ENCODE assay signal across 30 cellular contexts in genomic region chr2:134873152-134873551, GRCh38. TPM values are rescaled to one million over a fixed set of nuclear protein-coding genes. Genes with fewer than 3 reads are reported as not detected.
DNase-seq lines count a peak whose midpoint lies in the region; ATAC-seq, FAIRE-seq and TF ChIP-seq lines count a peak whose summit lies in the region.
"Had no signal": no experiment of that assay in that cellular context is flagged by ENCODE, and none has a peak within 500 bp of the region (broad histone marks: within the 10 kb centered on the region; RNA-seq: fewer than 3 reads in every experiment).

No MANE protein-coding gene starts in this region.

- H4K20me1 ChIP-seq in HepG2 (ENCODE audit: insufficient read depth, low read length) (no peaks in the 10 kb centered on the region), K562 (replicated peaks; ENCODE audit: control insufficient read depth, insufficient read depth, low read length) (no peaks in the 10 kb centered on the region)
- H4K20me1 ChIP-seq: BLaER1 had no signal

- CTCF ChIA-PET in HepG2 (lab: Yijun Ruan, JAX; ENCODE audit: low intra/inter-chr PET ratio, low total read pairs): no interaction called here
- CTCF ChIA-PET in K562 (lab: Yijun Ruan, JAX; ENCODE audit: low intra/inter-chr PET ratio): no interaction called here

- POLR2A ChIA-PET in HepG2 (lab: Yijun Ruan, JAX): no interaction called here
- POLR2A ChIA-PET in K562 (lab: Yijun Ruan, JAX): no interaction called here

- BruUV-seq in HepG2 (replicated peaks; lab: Mats Ljungman, UMichigan): no TSS peak
- no TSS peak for BruUV-seq in K562 (replicated peaks; lab: Mats Ljungman, UMichigan)

- intact Hi-C loops in HepG2 (cut with micrococcal nuclease; ENCODE audit: unreplicated experiment): no loop called here
- intact Hi-C loops in right lobe of liver (cut with DNase I): no loop called here
- intact Hi-C loops in K562 (cut with micrococcal nuclease): no loop called here
- intact Hi-C loops in prostate gland (cut with DNase I): no loop called here

- ATAC-seq in HepG2 (no peak), right lobe of liver (no peak), K562 (no peak)
- ATAC-seq: GM12878 had no signal

- H3K27ac ChIP-seq in HepG2 (ENCODE audit: extremely low read length, insufficient read depth, low read length): no peak overlapping the region
- H3K27ac ChIP-seq in right lobe of liver: no peak overlapping the region
- no peak overlapping the region for H3K27ac ChIP-seq in K562 (ENCODE audit: extremely low read depth, low read depth, low read length)
- no peak overlapping the region for H3K27ac ChIP-seq in prostate gland
- H3K27ac ChIP-seq: 22Rv1, BLaER1 had no signal

- H3K4me3 ChIP-seq in HepG2 (replicated peaks in 1 of 3; ENCODE audit: insufficient read depth in 1 of 3, low read depth in 2 of 3, low read length in 3 of 3) (no peak overlapping the region), right lobe of liver (no peak overlapping the region), K562 (no peak overlapping the region), prostate gland (no peak overlapping the region)
- H3K4me3 ChIP-seq: BLaER1, GM12878 had no signal

- 82% methylated on average over 2 of the region's 2 CpGs for WGBS in HepG2 (ENCODE audit: low lambda C conversion rate)
- WGBS in right lobe of liver (ENCODE audit: insufficient coverage, low coverage, low lambda C conversion rate, missing lambda C conversion rate): 95% methylated on average over 2 of the region's 2 CpGs
- WGBS in K562 (ENCODE audit: insufficient coverage, low coverage, missing lambda C conversion rate): 0% methylated on average over 2 of the region's 2 CpGs
- WGBS in prostate gland: 99% methylated on average over 2 of the region's 2 CpGs

- DNase-seq in HepG2 (ENCODE audit: low spot score) (no peak), right lobe of liver (no peak), K562 (ENCODE audit: extremely low read depth in 1 of 4, low spot score in 3 of 4) (no peak), ureter (ENCODE audit: low spot score) (no peak), prostate gland (ENCODE audit: low spot score) (no peak)
- DNase-seq: ACHN; BE2C; C1 segment of cervical spinal cord; CD4-positive, alpha-beta memory T cell; CD4-positive, CD25-positive, alpha-beta regulatory T cell; CD8-positive, alpha-beta memory T cell; COR-L47; DMS 273 treated with DMSO at 0.1 percent for 48 hours; DMS153; DMS53; DMS79; DND-41; EL; GDM1 had no signal

- H3K9me3 ChIP-seq in HepG2 (ENCODE audit: low read length): no peaks in the 10 kb centered on the region
- H3K9me3 ChIP-seq in right lobe of liver: no peaks in the 10 kb centered on the region
- H3K9me3 ChIP-seq in K562 (replicated peaks; ENCODE audit: control insufficient read depth, insufficient read depth, low read depth, low read length): no peaks in the 10 kb centered on the region
- no peaks in the 10 kb centered on the region for H3K9me3 ChIP-seq in prostate gland
- H3K9me3 ChIP-seq: BE2C had no signal

- TF ChIP-seq CTCF in HepG2 (CRISPR knock-in tag; IDR thresholded peaks at IDR 0.05) (no peak), right lobe of liver (IDR thresholded peaks at IDR 0.05) (no peak), K562 (IDR thresholded peaks at IDR 0.05 in 2 of 3, conservative IDR thresholded peaks at IDR 0.05 in 1 of 3; ENCODE audit: insufficient read depth in 2 of 3, low read depth in 1 of 3, low read length in 3 of 3) (no peak), prostate gland (IDR thresholded peaks at IDR 0.05) (no peak)

- H3K9ac ChIP-seq in HepG2 (ENCODE audit: insufficient read depth, low read depth, low read length) (no peak overlapping the region), K562 (ENCODE audit: insufficient read depth in 1 of 2, low read depth in 2 of 2, low read length in 2 of 2) (no peak overlapping the region)
- H3K9ac ChIP-seq: BLaER1 had no signal

- TF ChIP-seq RAD21 in HepG2 (CRISPR knock-in tag; IDR thresholded peaks at IDR 0.05): no peak
- no peak for TF ChIP-seq RAD21 in K562 (CRISPR knock-in tag; conservative IDR thresholded peaks at IDR 0.05 in 1 of 2, IDR thresholded peaks at IDR 0.05 in 1 of 2)

- H3K36me3 ChIP-seq in HepG2 (replicated peaks in 1 of 2; ENCODE audit: control insufficient read depth in 1 of 2, insufficient read depth in 2 of 2, low read length in 2 of 2) (no peaks in the 10 kb centered on the region), right lobe of liver (peaks cover 0 to 71% (median 21%) of the 10 kb centered on the region in 4 donors), K562 (ENCODE audit: control insufficient read depth, insufficient read depth, low read length) (no peaks in the 10 kb centered on the region), prostate gland (no peaks in the 10 kb centered on the region)
- H3K36me3 ChIP-seq: BE2C, BLaER1 had no signal

- no peak for TF ChIP-seq EP300 in HepG2 (IDR thresholded peaks at IDR 0.05; ENCODE audit: low read depth in 2 of 2, low read length in 2 of 2)
- no peak for TF ChIP-seq EP300 in HepG2 (CRISPR knock-in tag; IDR thresholded peaks at IDR 0.05; ENCODE audit: borderline replicate concordance)
- TF ChIP-seq EP300 in K562 (IDR thresholded peaks at IDR 0.05; ENCODE audit: low read length): no peak

- FAIRE-seq in HepG2 (lab: Jason Lieb, UNC): no peak
- FAIRE-seq in K562 (lab: Jason Lieb, UNC): no peak
- FAIRE-seq: GM12878, GM12892, GM18507 had no signal

- H3K4me1 ChIP-seq in HepG2 (ENCODE audit: insufficient read depth, low read length) (no peaks in the 10 kb centered on the region), right lobe of liver (peaks cover 0 to 38% (median 10%) of the 10 kb centered on the region in 4 donors), K562 (replicated peaks in 1 of 2; ENCODE audit: control insufficient read depth in 2 of 2, insufficient read depth in 2 of 2, low read length in 2 of 2) (no peaks in the 10 kb centered on the region), prostate gland (replicated peaks) (no peaks in the 10 kb centered on the region)
- H3K4me1 ChIP-seq: BE2C, BLaER1 had no signal

- no peaks in the 10 kb centered on the region for H3K9me1 ChIP-seq in K562 (ENCODE audit: control insufficient read depth, insufficient read depth, low read length)

- TF ChIP-seq POLR2A in HepG2 (IDR thresholded peaks at IDR 0.05; ENCODE audit: insufficient read depth in 1 of 2, low read depth in 2 of 2, low read length in 2 of 2) (no peak), right lobe of liver (IDR thresholded peaks at IDR 0.05) (no peak), K562 (conservative IDR thresholded peaks at IDR 0.05) (no peak), prostate gland (IDR thresholded peaks at IDR 0.05) (no peak)

- H2AFZ ChIP-seq in HepG2 (ENCODE audit: low read length): no peak overlapping the region
- H2AFZ ChIP-seq in K562 (ENCODE audit: low read depth, low read length): no peak overlapping the region

- in situ Hi-C loops in HepG2 (cut with HindIII; ENCODE audit: extremely low pct_ligation_motif_present, low pct_unique_long_range_greater_than_20kb) (no loop called here), K562 (cut with MboI) (no loop called here)

- H3K79me2 ChIP-seq in HepG2 (ENCODE audit: insufficient read depth, low read length) (no peaks in the 10 kb centered on the region), K562 (ENCODE audit: control insufficient read depth, insufficient read depth, low read length) (no peaks in the 10 kb centered on the region)

- H3K4me2 ChIP-seq in HepG2 (ENCODE audit: low read depth, low read length) (no peak overlapping the region), K562 (ENCODE audit: insufficient read depth, low read length) (no peak overlapping the region)
- H3K4me2 ChIP-seq: BLaER1 had no signal

- H3K27me3 ChIP-seq in HepG2 (ENCODE audit: control insufficient read depth in 1 of 2, insufficient read depth in 2 of 2, low read length in 2 of 2) (no peaks in the 10 kb centered on the region), right lobe of liver (no peaks in the 10 kb centered on the region), K562 (ENCODE audit: control insufficient read depth in 2 of 2, insufficient read depth in 2 of 2, low read length in 2 of 2) (peaks cover 0 to 3% of the 10 kb centered on the region in 2 experiments; a peak in 1 of 5 replicates), prostate gland (replicated peaks; ENCODE audit: insufficient read depth) (no peaks in the 10 kb centered on the region)
- H3K27me3 ChIP-seq: BE2C, BLaER1 had no signal

RNA-seq across cellular contexts. Expression of gene ACMSD, which starts 34.7 kb away (rescaled TPM):
- total RNA-seq in HepG2 (2016; rRNA removed; fragmentation: Illumina TruSeq; extraction: Trizol) (not detected in 2 replicates), right lobe of liver (100 to 1,000 TPM in 2 of 6 experiments, 10 to 100 TPM in 4; 38.3 to 145 (median 87.0) TPM), K562 (2014; rRNA removed) (not detected in 2 replicates), K562 (2014; rRNA removed; fragmentation: Illumina TruSeq; extraction: Trizol) (not detected in 2 replicates), K562 (2015; rRNA removed; fragmentation: Illumina TruSeq; extraction: Trizol) (not detected in 2 replicates), K562 (2021) (not detected in 2 replicates), ureter (not detected), prostate gland (not detected)
- not detected in 2 replicates for total RNA-seq in HepG2 (2016; cell fraction: cytosol; rRNA removed; fragmentation: Illumina TruSeq; extraction: Trizol; ENCODE audit: low read depth)
- not detected in 2 replicates for total RNA-seq in HepG2 (2016; cell fraction: insoluble cytoplasmic fraction; rRNA removed; fragmentation: Illumina TruSeq; extraction: Trizol)
- total RNA-seq in HepG2 (2016; cell fraction: membrane; rRNA removed; fragmentation: Illumina TruSeq; extraction: Trizol): not detected in 2 replicates
- not detected in 2 replicates for total RNA-seq in HepG2 (2016; cell fraction: nucleus; rRNA removed; fragmentation: Illumina TruSeq; extraction: Trizol)
- polyA plus RNA-seq in HepG2 (2011; rRNA removed) (0.05 TPM in 1 of 2 replicates, not detected in the other), K562 (2011; rRNA removed) (not detected in 2 replicates), K562 (2014; fragmentation: Illumina TruSeq; extraction: Trizol) (not detected in 2 replicates), K562 (2014; fragmentation: Nextera tagmentation; extraction: Ambion mirVana) (not detected), K562 (2014; rRNA removed) (not detected in 2 replicates)
- polyA plus RNA-seq in HepG2 (2011; cell fraction: cytosol; rRNA removed): not detected in 2 replicates
- polyA plus RNA-seq in HepG2 (2011; cell fraction: nucleus; rRNA removed): not detected in 2 replicates
- 0.19 TPM in 1 of 2 replicates, not detected in the other for polyA plus RNA-seq in HepG2 (2012)
- polyA plus RNA-seq in HepG2 (2016; cell fraction: cytosol; fragmentation: Illumina TruSeq; extraction: Trizol; ENCODE audit: low read depth): not detected in 2 replicates
- polyA plus RNA-seq in HepG2 (2016; cell fraction: insoluble cytoplasmic fraction; fragmentation: Illumina TruSeq; extraction: Trizol; ENCODE audit: low read depth): not detected in 2 replicates
- not detected in 2 replicates for polyA plus RNA-seq in HepG2 (2016; cell fraction: membrane; fragmentation: Illumina TruSeq; extraction: Trizol; ENCODE audit: low read depth)
- polyA plus RNA-seq in HepG2 (2016; cell fraction: nucleus; fragmentation: Illumina TruSeq; extraction: Trizol; ENCODE audit: insufficient read depth, low read depth): not detected in 2 replicates
- polyA minus RNA-seq in HepG2 (2011; rRNA and poly(A)+ RNA removed; ENCODE audit: low replicate concordance): not detected in 2 replicates
- not detected in 2 replicates for polyA minus RNA-seq in HepG2 (2011; cell fraction: cytosol; rRNA and poly(A)+ RNA removed)
- polyA minus RNA-seq in HepG2 (2011; cell fraction: nucleus; rRNA and poly(A)+ RNA removed): not detected in 2 replicates
- total RNA-seq in K562 (2011; cell fraction: chromatin; rRNA removed; ENCODE audit: low replicate concordance): not detected in 2 replicates
- not detected in 2 replicates for total RNA-seq in K562 (2011; cell fraction: nucleolus; rRNA removed)
- total RNA-seq in K562 (2011; cell fraction: nucleoplasm; rRNA removed): not detected in 2 replicates
- polyA plus RNA-seq in K562 (2011; cell fraction: cytosol; rRNA removed): not detected in 2 replicates
- not detected in 2 replicates for polyA plus RNA-seq in K562 (2011; cell fraction: nucleus; rRNA removed)
- not detected in 2 replicates for polyA plus RNA-seq in K562 (2012)
- polyA minus RNA-seq in K562 (2011; rRNA and poly(A)+ RNA removed): not detected in 2 replicates
- polyA minus RNA-seq in K562 (2011; cell fraction: cytosol; rRNA and poly(A)+ RNA removed): not detected in 2 replicates
- polyA minus RNA-seq in K562 (2011; cell fraction: nucleus; rRNA and poly(A)+ RNA removed): not detected in 2 replicates
- total RNA-seq: A172; A673; CD4-positive, alpha-beta memory T cell; CD4-positive, CD25-positive, alpha-beta regulatory T cell; CD8-positive, alpha-beta memory T cell; Daoy; G401; GM12878 had no signal
- polyA plus RNA-seq: AG04450; CD14-positive monocyte; CD4-positive, alpha-beta memory T cell; CD4-positive, CD25-positive, alpha-beta regulatory T cell; CD8-positive, alpha-beta memory T cell had no signal

RNA-seq across cellular contexts. Expression of gene CCNT2, which starts 45.5 kb away (rescaled TPM):
- 31.2 and 34.4 TPM in 2 replicates for total RNA-seq in HepG2 (2016; rRNA removed; fragmentation: Illumina TruSeq; extraction: Trizol)
- 11.1 and 11.5 TPM in 2 replicates for total RNA-seq in HepG2 (2016; cell fraction: cytosol; rRNA removed; fragmentation: Illumina TruSeq; extraction: Trizol; ENCODE audit: low read depth)
- 30.1 and 32.4 TPM in 2 replicates for total RNA-seq in HepG2 (2016; cell fraction: insoluble cytoplasmic fraction; rRNA removed; fragmentation: Illumina TruSeq; extraction: Trizol)
- total RNA-seq in HepG2 (2016; cell fraction: membrane; rRNA removed; fragmentation: Illumina TruSeq; extraction: Trizol): 9.5 and 11.8 TPM in 2 replicates
- 89.2 and 92.5 TPM in 2 replicates for total RNA-seq in HepG2 (2016; cell fraction: nucleus; rRNA removed; fragmentation: Illumina TruSeq; extraction: Trizol)
- 20.5 and 22.1 TPM in 2 replicates for polyA plus RNA-seq in HepG2 (2011; rRNA removed)
- polyA plus RNA-seq in HepG2 (2011; cell fraction: cytosol; rRNA removed): 7.2 and 8.5 TPM in 2 replicates
- polyA plus RNA-seq in HepG2 (2011; cell fraction: nucleus; rRNA removed): 44.4 and 46.0 TPM in 2 replicates
- polyA plus RNA-seq in HepG2 (2012): 19.5 and 23.0 TPM in 2 replicates
- polyA plus RNA-seq in HepG2 (2016; cell fraction: cytosol; fragmentation: Illumina TruSeq; extraction: Trizol; ENCODE audit: low read depth): 0.57 and 0.70 TPM in 2 replicates
- polyA plus RNA-seq in HepG2 (2016; cell fraction: insoluble cytoplasmic fraction; fragmentation: Illumina TruSeq; extraction: Trizol; ENCODE audit: low read depth): 19.6 and 20.9 TPM in 2 replicates
- polyA plus RNA-seq in HepG2 (2016; cell fraction: membrane; fragmentation: Illumina TruSeq; extraction: Trizol; ENCODE audit: low read depth): 2.3 and 2.4 TPM in 2 replicates
- polyA plus RNA-seq in HepG2 (2016; cell fraction: nucleus; fragmentation: Illumina TruSeq; extraction: Trizol; ENCODE audit: insufficient read depth, low read depth): 96.7 and 102 TPM in 2 replicates
- polyA minus RNA-seq in HepG2 (2011; rRNA and poly(A)+ RNA removed; ENCODE audit: low replicate concordance): 16.2 and 33.3 TPM in 2 replicates
- 23.0 and 26.5 TPM in 2 replicates for polyA minus RNA-seq in HepG2 (2011; cell fraction: cytosol; rRNA and poly(A)+ RNA removed)
- 175 and 178 TPM in 2 replicates for polyA minus RNA-seq in HepG2 (2011; cell fraction: nucleus; rRNA and poly(A)+ RNA removed)
- total RNA-seq in right lobe of liver: 10 to 100 TPM; 13.2 to 23.6 (median 17.5) TPM
- total RNA-seq in K562 (2011; cell fraction: chromatin; rRNA removed; ENCODE audit: low replicate concordance): 83.8 and 133 TPM in 2 replicates
- 42.4 and 51.6 TPM in 2 replicates for total RNA-seq in K562 (2011; cell fraction: nucleolus; rRNA removed)
- total RNA-seq in K562 (2011; cell fraction: nucleoplasm; rRNA removed): 77.5 and 104 TPM in 2 replicates
- total RNA-seq in K562 (2014; rRNA removed): 14.5 and 19.8 TPM in 2 replicates
- 29.3 and 32.0 TPM in 2 replicates for total RNA-seq in K562 (2014; rRNA removed; fragmentation: Illumina TruSeq; extraction: Trizol)
- total RNA-seq in K562 (2015; rRNA removed; fragmentation: Illumina TruSeq; extraction: Trizol): 26.5 and 30.0 TPM in 2 replicates
- 28.0 and 29.0 TPM in 2 replicates for total RNA-seq in K562 (2021)
- 26.1 and 26.2 TPM in 2 replicates for polyA plus RNA-seq in K562 (2011; rRNA removed)
- polyA plus RNA-seq in K562 (2011; cell fraction: cytosol; rRNA removed): 6.9 and 10.3 TPM in 2 replicates
- 56.8 and 60.1 TPM in 2 replicates for polyA plus RNA-seq in K562 (2011; cell fraction: nucleus; rRNA removed)
- 12.7 and 16.9 TPM in 2 replicates for polyA plus RNA-seq in K562 (2012)
- 19.0 and 22.7 TPM in 2 replicates for polyA plus RNA-seq in K562 (2014; fragmentation: Illumina TruSeq; extraction: Trizol)
- 10 to 100 TPM; 12.6 to 16.9 TPM for polyA plus RNA-seq in K562 (2014; fragmentation: Nextera tagmentation; extraction: Ambion mirVana)
- polyA plus RNA-seq in K562 (2014; rRNA removed): 15.4 and 16.3 TPM in 2 replicates
- 54.7 and 66.0 TPM in 2 replicates for polyA minus RNA-seq in K562 (2011; rRNA and poly(A)+ RNA removed)
- polyA minus RNA-seq in K562 (2011; cell fraction: cytosol; rRNA and poly(A)+ RNA removed): 13.6 and 19.6 TPM in 2 replicates
- polyA minus RNA-seq in K562 (2011; cell fraction: nucleus; rRNA and poly(A)+ RNA removed): 63.4 and 80.8 TPM in 2 replicates
- 101 TPM for total RNA-seq in ureter
- total RNA-seq in prostate gland: 10 to 100 TPM; 24.1 to 34.8 TPM

Comparison
In these comparisons a context has a peak if more than half of its experiments do, and no peak if none do; other contexts are left out.
1. RNA of gene ACMSD, which starts 34.7 kb away (total RNA-seq): 38.3 to 145 TPM in right lobe of liver; not detected in HepG2, not detected in K562, not detected in ureter (single experiment) and not detected in prostate gland; every median in the first group is over 10 times any median in the second.
2. Of the 241 proteins assayed by ChIP-seq in both HepG2 and K562: peak only in HepG2: none; only in K562: MAFG; in both: MAFF and MAFK; in neither: 238.